Comparison of ENCODE assay signal across 1 cellular context in the genomic region with DNA sequence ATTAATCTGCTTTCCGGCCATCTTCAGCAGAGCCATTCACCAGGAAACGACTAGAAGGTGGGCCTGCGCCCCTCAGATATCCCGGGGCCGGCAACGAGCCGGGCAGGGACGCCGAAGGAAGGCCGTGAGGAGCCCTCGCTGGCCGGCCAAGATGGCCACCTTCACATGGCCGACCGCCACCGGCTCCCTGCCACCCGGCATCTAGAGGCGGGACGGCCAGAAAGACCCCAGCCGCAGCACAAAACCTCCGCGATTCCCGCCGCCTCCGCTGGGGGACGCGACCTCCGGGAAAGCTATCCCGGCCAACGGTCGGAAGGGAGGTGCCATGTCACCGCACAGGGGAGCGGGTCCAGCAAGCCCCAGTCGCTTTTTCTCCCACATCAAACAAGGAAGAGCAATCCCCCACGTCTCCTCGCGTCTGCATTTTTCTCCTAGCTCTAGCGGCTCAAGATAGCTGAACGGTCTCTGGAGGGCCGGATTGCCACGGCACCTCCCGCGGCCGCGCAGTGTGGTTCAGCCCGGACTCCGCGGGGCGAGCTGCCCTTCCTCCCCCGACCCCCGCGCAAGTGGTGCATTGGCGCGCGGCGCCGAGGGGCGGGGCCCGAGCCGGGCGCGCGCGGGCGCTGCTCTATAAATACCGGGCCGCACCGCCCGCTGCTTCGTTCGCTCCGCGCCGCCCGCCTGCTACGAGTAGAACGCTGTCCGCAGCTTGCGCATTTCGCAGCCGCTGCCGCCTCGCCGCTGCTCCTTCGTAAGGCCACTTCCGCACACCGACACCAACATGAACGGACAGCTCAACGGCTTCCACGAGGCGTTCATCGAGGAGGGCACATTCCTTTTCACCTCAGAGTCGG.
TF ChIP-seq lines count a peak whose summit lies in the region.

A gene (plus strand): TSS at position 662 of the 854 bp plus-strand sequence. CDS start 120 bp downstream, at position 782.

TF ChIP-seq in HepG2, 621 proteins besides CTCF, POLR2A, EP300 and RAD21 (continued from another document and continues in another):
- TF ChIP-seq, protein P1, sequence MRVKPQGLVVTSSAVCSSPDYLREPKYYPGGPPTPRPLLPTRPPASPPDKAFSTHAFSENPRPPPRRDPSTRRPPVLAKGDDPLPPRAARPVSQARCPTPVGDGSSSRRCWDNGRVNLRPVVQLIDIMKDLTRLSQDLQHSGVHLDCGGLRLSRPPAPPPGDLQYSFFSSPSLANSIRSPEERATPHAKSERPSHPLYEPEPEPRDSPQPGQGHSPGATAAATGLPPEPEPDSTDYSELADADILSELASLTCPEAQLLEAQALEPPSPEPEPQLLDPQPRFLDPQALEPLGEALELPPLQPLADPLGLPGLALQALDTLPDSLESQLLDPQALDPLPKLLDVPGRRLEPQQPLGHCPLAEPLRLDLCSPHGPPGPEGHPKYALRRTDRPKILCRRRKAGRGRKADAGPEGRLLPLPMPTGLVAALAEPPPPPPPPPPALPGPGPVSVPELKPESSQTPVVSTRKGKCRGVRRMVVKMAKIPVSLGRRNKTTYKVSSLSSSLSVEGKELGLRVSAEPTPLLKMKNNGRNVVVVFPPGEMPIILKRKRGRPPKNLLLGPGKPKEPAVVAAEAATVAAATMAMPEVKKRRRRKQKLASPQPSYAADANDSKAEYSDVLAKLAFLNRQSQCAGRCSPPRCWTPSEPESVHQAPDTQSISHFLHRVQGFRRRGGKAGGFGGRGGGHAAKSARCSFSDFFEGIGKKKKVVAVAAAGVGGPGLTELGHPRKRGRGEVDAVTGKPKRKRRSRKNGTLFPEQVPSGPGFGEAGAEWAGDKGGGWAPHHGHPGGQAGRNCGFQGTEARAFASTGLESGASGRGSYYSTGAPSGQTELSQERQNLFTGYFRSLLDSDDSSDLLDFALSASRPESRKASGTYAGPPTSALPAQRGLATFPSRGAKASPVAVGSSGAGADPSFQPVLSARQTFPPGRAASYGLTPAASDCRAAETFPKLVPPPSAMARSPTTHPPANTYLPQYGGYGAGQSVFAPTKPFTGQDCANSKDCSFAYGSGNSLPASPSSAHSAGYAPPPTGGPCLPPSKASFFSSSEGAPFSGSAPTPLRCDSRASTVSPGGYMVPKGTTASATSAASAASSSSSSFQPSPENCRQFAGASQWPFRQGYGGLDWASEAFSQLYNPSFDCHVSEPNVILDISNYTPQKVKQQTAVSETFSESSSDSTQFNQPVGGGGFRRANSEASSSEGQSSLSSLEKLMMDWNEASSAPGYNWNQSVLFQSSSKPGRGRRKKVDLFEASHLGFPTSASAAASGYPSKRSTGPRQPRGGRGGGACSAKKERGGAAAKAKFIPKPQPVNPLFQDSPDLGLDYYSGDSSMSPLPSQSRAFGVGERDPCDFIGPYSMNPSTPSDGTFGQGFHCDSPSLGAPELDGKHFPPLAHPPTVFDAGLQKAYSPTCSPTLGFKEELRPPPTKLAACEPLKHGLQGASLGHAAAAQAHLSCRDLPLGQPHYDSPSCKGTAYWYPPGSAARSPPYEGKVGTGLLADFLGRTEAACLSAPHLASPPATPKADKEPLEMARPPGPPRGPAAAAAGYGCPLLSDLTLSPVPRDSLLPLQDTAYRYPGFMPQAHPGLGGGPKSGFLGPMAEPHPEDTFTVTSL (CRISPR knock-in tag; IDR thresholded peaks at IDR 0.05; ENCODE audit: borderline replicate concordance), result peak; percentile 71
- TF ChIP-seq ZNF329 (CRISPR knock-in tag; IDR thresholded peaks at IDR 0.05; ENCODE audit: low read depth), result peak; percentile 82
- peak; percentile 99 for TF ChIP-seq POLR2AphosphoS5 (IDR thresholded peaks at IDR 0.05; ENCODE audit: low read depth, low read length)
- peak; percentile 92 for TF ChIP-seq EEA1 (CRISPR knock-in tag; IDR thresholded peaks at IDR 0.05; ENCODE audit: borderline replicate concordance)
- TF ChIP-seq ASH2L (IDR thresholded peaks at IDR 0.05; ENCODE audit: insufficient read length, low read depth, low read length), result peak; percentile 71
- peak; percentile 98 for TF ChIP-seq GTF2F1 (IDR thresholded peaks at IDR 0.05; ENCODE audit: low read length)
- TF ChIP-seq, protein P2, sequence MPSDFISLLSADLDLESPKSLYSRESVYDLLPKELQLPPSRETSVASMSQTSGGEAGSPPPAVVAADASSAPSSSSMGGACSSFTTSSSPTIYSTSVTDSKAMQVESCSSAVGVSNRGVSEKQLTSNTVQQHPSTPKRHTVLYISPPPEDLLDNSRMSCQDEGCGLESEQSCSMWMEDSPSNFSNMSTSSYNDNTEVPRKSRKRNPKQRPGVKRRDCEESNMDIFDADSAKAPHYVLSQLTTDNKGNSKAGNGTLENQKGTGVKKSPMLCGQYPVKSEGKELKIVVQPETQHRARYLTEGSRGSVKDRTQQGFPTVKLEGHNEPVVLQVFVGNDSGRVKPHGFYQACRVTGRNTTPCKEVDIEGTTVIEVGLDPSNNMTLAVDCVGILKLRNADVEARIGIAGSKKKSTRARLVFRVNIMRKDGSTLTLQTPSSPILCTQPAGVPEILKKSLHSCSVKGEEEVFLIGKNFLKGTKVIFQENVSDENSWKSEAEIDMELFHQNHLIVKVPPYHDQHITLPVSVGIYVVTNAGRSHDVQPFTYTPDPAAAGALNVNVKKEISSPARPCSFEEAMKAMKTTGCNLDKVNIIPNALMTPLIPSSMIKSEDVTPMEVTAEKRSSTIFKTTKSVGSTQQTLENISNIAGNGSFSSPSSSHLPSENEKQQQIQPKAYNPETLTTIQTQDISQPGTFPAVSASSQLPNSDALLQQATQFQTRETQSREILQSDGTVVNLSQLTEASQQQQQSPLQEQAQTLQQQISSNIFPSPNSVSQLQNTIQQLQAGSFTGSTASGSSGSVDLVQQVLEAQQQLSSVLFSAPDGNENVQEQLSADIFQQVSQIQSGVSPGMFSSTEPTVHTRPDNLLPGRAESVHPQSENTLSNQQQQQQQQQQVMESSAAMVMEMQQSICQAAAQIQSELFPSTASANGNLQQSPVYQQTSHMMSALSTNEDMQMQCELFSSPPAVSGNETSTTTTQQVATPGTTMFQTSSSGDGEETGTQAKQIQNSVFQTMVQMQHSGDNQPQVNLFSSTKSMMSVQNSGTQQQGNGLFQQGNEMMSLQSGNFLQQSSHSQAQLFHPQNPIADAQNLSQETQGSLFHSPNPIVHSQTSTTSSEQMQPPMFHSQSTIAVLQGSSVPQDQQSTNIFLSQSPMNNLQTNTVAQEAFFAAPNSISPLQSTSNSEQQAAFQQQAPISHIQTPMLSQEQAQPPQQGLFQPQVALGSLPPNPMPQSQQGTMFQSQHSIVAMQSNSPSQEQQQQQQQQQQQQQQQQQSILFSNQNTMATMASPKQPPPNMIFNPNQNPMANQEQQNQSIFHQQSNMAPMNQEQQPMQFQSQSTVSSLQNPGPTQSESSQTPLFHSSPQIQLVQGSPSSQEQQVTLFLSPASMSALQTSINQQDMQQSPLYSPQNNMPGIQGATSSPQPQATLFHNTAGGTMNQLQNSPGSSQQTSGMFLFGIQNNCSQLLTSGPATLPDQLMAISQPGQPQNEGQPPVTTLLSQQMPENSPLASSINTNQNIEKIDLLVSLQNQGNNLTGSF (CRISPR knock-in tag; IDR thresholded peaks at IDR 0.05), result peak; percentile 97
- TF ChIP-seq ZNF367 (CRISPR knock-in tag; IDR thresholded peaks at IDR 0.05; ENCODE audit: borderline replicate concordance), result peak; percentile 96; the same call in 1 of the 2 replicates
- TF ChIP-seq ZNF333 (CRISPR knock-in tag; IDR thresholded peaks at IDR 0.05; ENCODE audit: borderline replicate concordance), result no peak; the same call in 1 of the 2 replicates
- TF ChIP-seq ZNF3 (CRISPR knock-in tag; IDR thresholded peaks at IDR 0.05), result no peak; the same call in 1 of the 2 replicates
- TF ChIP-seq, protein P3, sequence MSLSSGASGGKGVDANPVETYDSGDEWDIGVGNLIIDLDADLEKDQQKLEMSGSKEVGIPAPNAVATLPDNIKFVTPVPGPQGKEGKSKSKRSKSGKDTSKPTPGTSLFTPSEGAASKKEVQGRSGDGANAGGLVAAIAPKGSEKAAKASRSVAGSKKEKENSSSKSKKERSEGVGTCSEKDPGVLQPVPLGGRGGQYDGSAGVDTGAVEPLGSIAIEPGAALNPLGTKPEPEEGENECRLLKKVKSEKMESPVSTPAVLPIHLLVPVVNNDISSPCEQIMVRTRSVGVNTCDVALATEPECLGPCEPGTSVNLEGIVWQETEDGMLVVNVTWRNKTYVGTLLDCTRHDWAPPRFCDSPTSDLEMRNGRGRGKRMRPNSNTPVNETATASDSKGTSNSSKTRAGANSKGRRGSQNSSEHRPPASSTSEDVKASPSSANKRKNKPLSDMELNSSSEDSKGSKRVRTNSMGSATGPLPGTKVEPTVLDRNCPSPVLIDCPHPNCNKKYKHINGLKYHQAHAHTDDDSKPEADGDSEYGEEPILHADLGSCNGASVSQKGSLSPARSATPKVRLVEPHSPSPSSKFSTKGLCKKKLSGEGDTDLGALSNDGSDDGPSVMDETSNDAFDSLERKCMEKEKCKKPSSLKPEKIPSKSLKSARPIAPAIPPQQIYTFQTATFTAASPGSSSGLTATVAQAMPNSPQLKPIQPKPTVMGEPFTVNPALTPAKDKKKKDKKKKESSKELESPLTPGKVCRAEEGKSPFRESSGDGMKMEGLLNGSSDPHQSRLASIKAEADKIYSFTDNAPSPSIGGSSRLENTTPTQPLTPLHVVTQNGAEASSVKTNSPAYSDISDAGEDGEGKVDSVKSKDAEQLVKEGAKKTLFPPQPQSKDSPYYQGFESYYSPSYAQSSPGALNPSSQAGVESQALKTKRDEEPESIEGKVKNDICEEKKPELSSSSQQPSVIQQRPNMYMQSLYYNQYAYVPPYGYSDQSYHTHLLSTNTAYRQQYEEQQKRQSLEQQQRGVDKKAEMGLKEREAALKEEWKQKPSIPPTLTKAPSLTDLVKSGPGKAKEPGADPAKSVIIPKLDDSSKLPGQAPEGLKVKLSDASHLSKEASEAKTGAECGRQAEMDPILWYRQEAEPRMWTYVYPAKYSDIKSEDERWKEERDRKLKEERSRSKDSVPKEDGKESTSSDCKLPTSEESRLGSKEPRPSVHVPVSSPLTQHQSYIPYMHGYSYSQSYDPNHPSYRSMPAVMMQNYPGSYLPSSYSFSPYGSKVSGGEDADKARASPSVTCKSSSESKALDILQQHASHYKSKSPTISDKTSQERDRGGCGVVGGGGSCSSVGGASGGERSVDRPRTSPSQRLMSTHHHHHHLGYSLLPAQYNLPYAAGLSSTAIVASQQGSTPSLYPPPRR (CRISPR knock-in tag; IDR thresholded peaks at IDR 0.05; ENCODE audit: borderline replicate concordance), result peak; percentile 71
- no peak for TF ChIP-seq ZBTB21 (CRISPR knock-in tag; IDR thresholded peaks at IDR 0.05)
- TF ChIP-seq THYN1 (CRISPR knock-in tag; IDR thresholded peaks at IDR 0.05; ENCODE audit: borderline replicate concordance, low read depth), result peak; percentile 78; the same call in 1 of the 2 replicates
- peak; percentile 84 for TF ChIP-seq ZFY (CRISPR knock-in tag; IDR thresholded peaks at IDR 0.05)
- no peak; the same call in 1 of the 2 replicates for TF ChIP-seq NONO (IDR thresholded peaks at IDR 0.05)
- TF ChIP-seq NONO (CRISPR knock-in tag; conservative IDR thresholded peaks at IDR 0.05), result peak; percentile 94
- TF ChIP-seq, protein P4, sequence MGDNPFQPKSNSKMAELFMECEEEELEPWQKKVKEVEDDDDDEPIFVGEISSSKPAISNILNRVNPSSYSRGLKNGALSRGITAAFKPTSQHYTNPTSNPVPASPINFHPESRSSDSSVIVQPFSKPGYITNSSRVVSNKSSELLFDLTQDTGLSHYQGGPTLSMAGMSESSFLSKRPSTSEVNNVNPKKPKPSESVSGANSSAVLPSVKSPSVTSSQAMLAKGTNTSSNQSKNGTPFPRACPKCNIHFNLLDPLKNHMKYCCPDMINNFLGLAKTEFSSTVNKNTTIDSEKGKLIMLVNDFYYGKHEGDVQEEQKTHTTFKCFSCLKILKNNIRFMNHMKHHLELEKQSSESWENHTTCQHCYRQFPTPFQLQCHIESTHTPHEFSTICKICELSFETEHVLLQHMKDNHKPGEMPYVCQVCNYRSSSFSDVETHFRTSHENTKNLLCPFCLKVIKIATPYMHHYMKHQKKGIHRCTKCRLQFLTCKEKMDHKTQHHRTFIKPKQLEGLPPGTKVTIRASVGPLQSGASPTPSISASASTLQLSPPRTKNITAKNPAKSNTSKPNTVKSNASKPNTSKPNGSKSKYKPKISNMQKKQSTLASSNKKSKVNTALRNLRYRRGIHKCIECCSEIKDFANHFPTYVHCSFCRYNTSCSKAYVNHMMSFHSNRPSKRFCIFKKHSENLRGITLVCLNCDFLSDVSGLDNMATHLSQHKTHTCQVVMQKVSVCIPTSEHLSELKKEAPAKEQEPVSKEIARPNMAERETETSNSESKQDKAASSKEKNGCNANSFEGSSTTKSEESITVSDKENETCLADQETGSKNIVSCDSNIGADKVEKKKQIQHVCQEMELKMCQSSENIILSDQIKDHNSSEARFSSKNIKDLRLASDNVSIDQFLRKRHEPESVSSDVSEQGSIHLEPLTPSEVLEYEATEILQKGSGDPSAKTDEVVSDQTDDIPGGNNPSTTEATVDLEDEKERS (CRISPR knock-in tag; IDR thresholded peaks at IDR 0.05), result no peak
- TF ChIP-seq ZMYM4 (CRISPR knock-in tag; IDR thresholded peaks at IDR 0.05), result peak; percentile 88
- TF ChIP-seq STAG1 (CRISPR knock-in tag; IDR thresholded peaks at IDR 0.05), result peak; percentile 65
- TF ChIP-seq DPF2 (CRISPR knock-in tag; IDR thresholded peaks at IDR 0.05; ENCODE audit: borderline replicate concordance, low read depth), result peak; percentile 42; the same call in 1 of the 2 replicates
- TF ChIP-seq, protein P5, sequence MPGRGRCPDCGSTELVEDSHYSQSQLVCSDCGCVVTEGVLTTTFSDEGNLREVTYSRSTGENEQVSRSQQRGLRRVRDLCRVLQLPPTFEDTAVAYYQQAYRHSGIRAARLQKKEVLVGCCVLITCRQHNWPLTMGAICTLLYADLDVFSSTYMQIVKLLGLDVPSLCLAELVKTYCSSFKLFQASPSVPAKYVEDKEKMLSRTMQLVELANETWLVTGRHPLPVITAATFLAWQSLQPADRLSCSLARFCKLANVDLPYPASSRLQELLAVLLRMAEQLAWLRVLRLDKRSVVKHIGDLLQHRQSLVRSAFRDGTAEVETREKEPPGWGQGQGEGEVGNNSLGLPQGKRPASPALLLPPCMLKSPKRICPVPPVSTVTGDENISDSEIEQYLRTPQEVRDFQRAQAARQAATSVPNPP (CRISPR knock-in tag; IDR thresholded peaks at IDR 0.05), result peak; percentile 90
- TF ChIP-seq MTA1 (CRISPR knock-in tag; IDR thresholded peaks at IDR 0.05; ENCODE audit: borderline replicate concordance), result peak; percentile 31
- peak; percentile 97 for TF ChIP-seq CBX1 (IDR thresholded peaks at IDR 0.05; ENCODE audit: low read depth)
- peak; percentile 36; the same call in 1 of the 2 replicates for TF ChIP-seq TBX3 (IDR thresholded peaks at IDR 0.05; ENCODE audit: borderline replicate concordance)
- TF ChIP-seq KMT2B (CRISPR knock-in tag; IDR thresholded peaks at IDR 0.05), result peak; percentile 23; the same call in 1 of the 2 replicates
- 0 out of 4 replicates have a peak, but pooled peaks of 1 of the 2 experiments have one; percentile 5 for TF ChIP-seq NR2F1 (CRISPR knock-in tag; IDR thresholded peaks at IDR 0.05)
- TF ChIP-seq MAFK (conservative IDR thresholded peaks at IDR 0.05 in 1 of 2, IDR thresholded peaks at IDR 0.05 in 1 of 2; ENCODE audit: low read length in 2 of 2), result no peak
- peak; percentile 74 for TF ChIP-seq HOXA3 (CRISPR knock-in tag; IDR thresholded peaks at IDR 0.05)
- TF ChIP-seq HNRNPUL1 (IDR thresholded peaks at IDR 0.05; ENCODE audit: low read depth, low read length), result 0 out of 2 replicates have a peak, but pooled peaks have one; percentile 26
